ENCODE assay signal across 1 cellular context in genomic region chr7:5526190-5527037, GRCh38.
A peak's percentile ranks its signal among the peaks of the same experiment; 100 is the strongest.
TF ChIP-seq lines count a peak whose summit lies in the region.

No MANE protein-coding gene starts in this region.

TF ChIP-seq in GM12878, 131 proteins besides CTCF, POLR2A, EP300 and RAD21 (continued from another document and continues in another):
- TF ChIP-seq MAX (IDR thresholded peaks at IDR 0.05; ENCODE audit: low read depth, low read length), result no peak; the same call in none of the 2 replicates
- TF ChIP-seq MEF2B (IDR thresholded peaks at IDR 0.05; ENCODE audit: partially characterized antibody, poor library complexity, severe bottlenecking), result no peak
- no peak for TF ChIP-seq PAX8 (IDR thresholded peaks at IDR 0.05)
- TF ChIP-seq TBL1XR1 (IDR thresholded peaks at IDR 0.05; ENCODE audit: low read depth, low read length), result peak; percentile 74; the same call in 1 of the 2 replicates
- peak; percentile 7; the same call in 1 of the 2 replicates for TF ChIP-seq ZBED1 (IDR thresholded peaks at IDR 0.05; ENCODE audit: borderline replicate concordance)
- TF ChIP-seq USF2 (IDR thresholded peaks at IDR 0.05; ENCODE audit: borderline replicate concordance, low read depth, low read length), result no peak
- TF ChIP-seq SMC3 (IDR thresholded peaks at IDR 0.05; ENCODE audit: borderline replicate concordance, low read length), result peak; percentile 18; the same call in 1 of the 2 replicates
- peak; percentile 57; the same call in 1 of the 2 replicates for TF ChIP-seq MXI1 (IDR thresholded peaks at IDR 0.05; ENCODE audit: low read depth, low read length)
- peak; percentile 78 for TF ChIP-seq BCL3 (IDR thresholded peaks at IDR 0.05; ENCODE audit: borderline replicate concordance, insufficient read depth, low read depth, low read length, poor library complexity, severe bottlenecking)
- TF ChIP-seq PAX5 (IDR thresholded peaks at IDR 0.05; ENCODE audit: borderline replicate concordance, low read depth, low read length), result peak; percentile 87
- no peak for TF ChIP-seq ZBTB40 (IDR thresholded peaks at IDR 0.05; ENCODE audit: borderline replicate concordance)
- no peak; the same call in 1 of the 2 replicates for TF ChIP-seq GATAD2B (conservative IDR thresholded peaks at IDR 0.05; ENCODE audit: low read depth)
- peak; percentile 72 for TF ChIP-seq E2F8 (IDR thresholded peaks at IDR 0.05; ENCODE audit: low read depth, partially characterized antibody)
- no peak for TF ChIP-seq EZH2 (IDR thresholded peaks at IDR 0.05; ENCODE audit: borderline replicate concordance, control insufficient read depth, low read depth, low read length)
- TF ChIP-seq NBN (IDR thresholded peaks at IDR 0.05), result peak; percentile 52; the same call in 1 of the 2 replicates
- peak; percentile 53; the same call in 1 of the 2 replicates for TF ChIP-seq CREM (IDR thresholded peaks at IDR 0.05; ENCODE audit: low read depth)
- peak; percentile 98 for TF ChIP-seq SMAD5 (IDR thresholded peaks at IDR 0.05; ENCODE audit: low read depth)
- TF ChIP-seq USF1 (IDR thresholded peaks at IDR 0.05; ENCODE audit: borderline replicate concordance, extremely low read length, insufficient read depth, low read depth, low read length), result no peak
- no peak for TF ChIP-seq CBX5 (IDR thresholded peaks at IDR 0.05; ENCODE audit: low read depth)
- TF ChIP-seq KLF5 (IDR thresholded peaks at IDR 0.05; ENCODE audit: partially characterized antibody), result no peak
- TF ChIP-seq JUNB (IDR thresholded peaks at IDR 0.05), result no peak; the same call in 1 of the 2 replicates
- no peak for TF ChIP-seq CUX1 (IDR thresholded peaks at IDR 0.05; ENCODE audit: insufficient replicate concordance, low read depth, low read length)
- no peak for TF ChIP-seq ZBTB33 (IDR thresholded peaks at IDR 0.05)
- no peak for TF ChIP-seq CBX3 (IDR thresholded peaks at IDR 0.05; ENCODE audit: borderline replicate concordance, low read depth)
- 0 out of 2 replicates have a peak, but pooled peaks have one; percentile 2 for TF ChIP-seq TCF12 (IDR thresholded peaks at IDR 0.05; ENCODE audit: low read depth, low read length)
- TF ChIP-seq ZNF274 (IDR thresholded peaks at IDR 0.05; ENCODE audit: insufficient read depth, insufficient read length), result no peak
- no peak for TF ChIP-seq NFIC (IDR thresholded peaks at IDR 0.05; ENCODE audit: low read depth, low read length)
- no peak for TF ChIP-seq JUND (IDR thresholded peaks at IDR 0.05; ENCODE audit: low read depth, low read length)
- no peak for TF ChIP-seq RUNX3 (IDR thresholded peaks at IDR 0.05; ENCODE audit: low read length)
- peak; percentile 5; the same call in 1 of the 2 replicates for TF ChIP-seq ZSCAN29 (IDR thresholded peaks at IDR 0.05)
- TF ChIP-seq MYB (IDR thresholded peaks at IDR 0.05; ENCODE audit: borderline replicate concordance, low read depth, low read length), result 0 out of 2 replicates have a peak, but pooled peaks have one; percentile 68
- TF ChIP-seq ASH2L (IDR thresholded peaks at IDR 0.05; ENCODE audit: borderline replicate concordance, low read depth), result no peak
- TF ChIP-seq ZBTB11 (CRISPR knock-in tag; IDR thresholded peaks at IDR 0.05), result peak; percentile 37
- TF ChIP-seq RAD51 (IDR thresholded peaks at IDR 0.05), result no peak
